11 cellular contexts compared by ENCODE assay signal in genomic region chr22:46042786-46043185, GRCh38.
DNase-seq lines count a peak whose midpoint lies in the region; ATAC-seq and TF ChIP-seq lines count a peak whose summit lies in the region.
"Had no signal": no experiment of that assay in that cellular context is flagged by ENCODE, and none has a peak within 500 bp of the region (broad histone marks: within the 10 kb centered on the region; RNA-seq: fewer than 3 reads in every experiment).

No MANE protein-coding gene starts in this region.

- H3K4me1 Mint-ChIP-seq in mesothelial cell of epicardium = peaks cover 25% of the 10 kb centered on the region

- H3K9me3 ChIP-seq in heart left ventricle (no peaks in the 10 kb centered on the region), uterus (no peaks in the 10 kb centered on the region)

- TF ChIP-seq POLR2A in heart left ventricle (IDR thresholded peaks at IDR 0.05) = no peak
- TF ChIP-seq POLR2A in uterus (IDR thresholded peaks at IDR 0.05) = no peak

- H3K9me3 Mint-ChIP-seq in mesothelial cell of epicardium = no peaks in the 10 kb centered on the region
- H3K9me3 Mint-ChIP-seq: memory B cell had no signal

- H3K27me3 Mint-ChIP-seq in mesothelial cell of epicardium (ENCODE audit: low read depth) = no peaks in the 10 kb centered on the region
- H3K27me3 Mint-ChIP-seq: memory B cell had no signal

- ATAC-seq in heart left ventricle (no peak), Right ventricle myocardium inferior (no peak), HG03097 (IDR thresholded peaks at IDR 0.05; ENCODE audit: low FRiP score, unreplicated experiment) (no peak)

- H3K27me3 ChIP-seq in heart left ventricle (no peaks in the 10 kb centered on the region), uterus (no peaks in the 10 kb centered on the region)

- H3K4me3 ChIP-seq in heart left ventricle (peak overlapping the region in 9 of 12 donors; percentile 2 to 75 (median 63)), uterus (no peak overlapping the region)

- WGBS in heart left ventricle, 4 donors = 51 to 67% (median 60%) methylated on average over 11 of the region's 11 CpGs

- H3K27ac ChIP-seq in heart left ventricle (peak overlapping the region; percentile 91 to 100 (median 95)), caudate nucleus (ENCODE audit: low read depth, low read length) (peak overlapping the region; percentile 96), uterus (peak overlapping the region; percentile 94 to 99)

- H3K4me3 Mint-ChIP-seq in mesothelial cell of epicardium = peak overlapping the region; percentile 34

- DNase-seq in heart left ventricle = peak in 1 of 5 donors; percentile 18
- DNase-seq in Right ventricle myocardium inferior (ENCODE audit: missing footprints) = no peak
- DNase-seq in caudate nucleus (lab: John Stamatoyannopoulos, UW) = no peak
- no peak for DNase-seq in mesothelial cell of epicardium (ENCODE audit: low spot score in 2 of 2, unreplicated experiment in 2 of 2)
- peak; percentile 19 to 33 for DNase-seq in uterus
- no peak for DNase-seq in RPMI8226
- DNase-seq in SK-N-DZ (ENCODE audit: low spot score) = no peak
- DNase-seq: NCI-H510A treated with DMSO at 0.1 percent for 48 hours, T-helper 9 cell had no signal

- no peak overlapping the region for H3K27ac Mint-ChIP-seq in mesothelial cell of epicardium
- H3K27ac Mint-ChIP-seq: memory B cell had no signal

- H3K4me1 ChIP-seq in heart left ventricle = peaks cover 0 to 71% (median 50%) of the 10 kb centered on the region in 12 donors
- H3K4me1 ChIP-seq in uterus = no peaks in the 10 kb centered on the region

- H3K36me3 Mint-ChIP-seq in mesothelial cell of epicardium = no peaks in the 10 kb centered on the region
- H3K36me3 Mint-ChIP-seq: memory B cell had no signal

- intact Hi-C loops in heart left ventricle (cut with DNase I) = no loop called here
- intact Hi-C loops in Right ventricle myocardium inferior (cut with DNase I) = no loop called here
- intact Hi-C loops in uterus (cut with DNase I; ENCODE audit: low total_unique reads) = no loop called here

- no peaks in the 10 kb centered on the region for H3K36me3 ChIP-seq in heart left ventricle
- H3K36me3 ChIP-seq in uterus = no peaks in the 10 kb centered on the region

- TF ChIP-seq CTCF in heart left ventricle (IDR thresholded peaks at IDR 0.05) (no peak), mesothelial cell of epicardium (IDR thresholded peaks at IDR 0.05; ENCODE audit: unreplicated experiment) (no peak), uterus (IDR thresholded peaks at IDR 0.05) (no peak)

Comparison
In these comparisons a context has a peak if more than half of its experiments do, and no peak if none do; other contexts are left out.
1. DNase-seq: peak in uterus (2 of 2); none in Right ventricle myocardium inferior (single experiment), caudate nucleus (0 of 61), mesothelial cell of epicardium (0 of 2), RPMI8226 (single experiment) and SK-N-DZ (single experiment).
2. H3K4me3 ChIP-seq: peak in heart left ventricle (9 of 12); none in uterus (0 of 2).
3. Peak in every context shown above with its lines, with median percentiles within 50 percentile points of each other: H3K27ac ChIP-seq.